1 cellular context compared by ENCODE assay signal in genomic region chr16:21659124-21659523, GRCh38.
TF ChIP-seq lines count a peak whose summit lies in the region.

No MANE protein-coding gene starts in this region.

TF ChIP-seq in HepG2, 621 proteins besides CTCF, POLR2A, EP300 and RAD21:
- TF ChIP-seq REL (CRISPR knock-in tag; conservative IDR thresholded peaks at IDR 0.05) (no peak), PRMT3 (CRISPR knock-in tag; IDR thresholded peaks at IDR 0.05; ENCODE audit: borderline replicate concordance, low read depth) (no peak), SKIL (CRISPR knock-in tag; IDR thresholded peaks at IDR 0.05; ENCODE audit: borderline replicate concordance) (no peak), DR1 (CRISPR knock-in tag; IDR thresholded peaks at IDR 0.05) (no peak), ZNF564 (CRISPR knock-in tag; IDR thresholded peaks at IDR 0.05) (no peak), TRIM22 (IDR thresholded peaks at IDR 0.05) (no peak), DBP (CRISPR knock-in tag; IDR thresholded peaks at IDR 0.05; ENCODE audit: not compliant biosample characterization) (no peak)
